ENCODE assay signal across 12 cellular contexts in genomic region chr17:37356796-37357569, GRCh38. TPM values are rescaled to one million over a fixed set of nuclear protein-coding genes. Genes with fewer than 3 reads are reported as not detected.
A peak's percentile ranks its signal among the peaks of the same experiment; 100 is the strongest.
DNase-seq lines count a peak whose midpoint lies in the region; ATAC-seq and TF ChIP-seq lines count a peak whose summit lies in the region.
"Not testable (repeated sequence)": the region's sequence is repeated elsewhere in the genome, so short reads cannot be mapped to it uniquely, and the experiment has no call there.
"Had no signal": no experiment of that assay in that cellular context is flagged by ENCODE, and none has a peak within 500 bp of the region (broad histone marks: within the 10 kb centered on the region; RNA-seq: fewer than 3 reads in every experiment).

No MANE protein-coding gene starts in this region.

- H3K79me2 ChIP-seq in PC-9 (ENCODE audit: low read depth) (peaks cover 69% of the 10 kb centered on the region), hepatocyte (peaks cover 60% of the 10 kb centered on the region)

- POLR2A ChIA-PET in CD4-positive, alpha-beta T cell (lab: Charles Lee), result not testable (repeated sequence)
- POLR2A ChIA-PET in PC-9 (lab: Charles Lee; ENCODE audit: unreplicated experiment), result interaction anchor here (0.8 kb wide), 1 partner anchor 18 kb away, joined by 21 read pairs; no protein-coding TSS in a partner anchor

- H3K4me2 ChIP-seq in PC-9 (peak overlapping the region; percentile 97), hepatocyte (peak overlapping the region; percentile 91)

- peaks cover 26% of the 10 kb centered on the region; the same call in 1 of the 2 replicates for H3F3A ChIP-seq in PC-9 (ENCODE audit: insufficient read depth, low read depth)

- not testable (repeated sequence) for BruUV-seq in PC-9 (replicated peaks; lab: Mats Ljungman, UMichigan)

- intact Hi-C loops in CD4-positive, alpha-beta T cell (cut with DNase I, micrococcal nuclease), result loop anchor here in 1 of 2 experiments (5.0 kb wide), 2 partner anchors 285 to 410 kb away; partner anchors contain the start of genes AATF and DDX52
- intact Hi-C loops in PC-9 (cut with micrococcal nuclease; ENCODE audit: unreplicated experiment), result loop anchor here (2.0 to 5.0 kb wide), 3 partner anchors 40 to 755 kb away; partner anchors contain the start of gene MRM1
- intact Hi-C loops in stomach (cut with DNase I; ENCODE audit: low total_unique reads), result not testable (repeated sequence)

- not testable (repeated sequence) for H3K9ac ChIP-seq in HUES48 (ENCODE audit: low read depth, low read length)

- CTCF ChIA-PET in CD4-positive, alpha-beta T cell (lab: Charles Lee); PC-9 (lab: Charles Lee): not testable (repeated sequence)

- H3K27ac Mint-ChIP-seq in CD4-positive, alpha-beta T cell, result peak overlapping the region; percentile 89
- H3K27ac Mint-ChIP-seq in activated T-cell treated with anti-CD3 and anti-CD28 coated beads, Interleukin-2, amount 50 U/mL, for 24 hours, result not testable (repeated sequence)
- peak overlapping the region; percentile 90 for H3K27ac Mint-ChIP-seq in central memory CD8-positive, alpha-beta T cell (ENCODE audit: low read depth)
- H3K27ac Mint-ChIP-seq in nephron progenitor cell, result peak overlapping the region; percentile 97

- H3K27ac ChIP-seq in CD4-positive, alpha-beta T cell (ENCODE audit: low read depth, low read length); HUES48 (ENCODE audit: low read depth, low read length): not testable (repeated sequence)
- H3K27ac ChIP-seq in PC-9 (peak overlapping the region; percentile 88), hepatocyte (peak overlapping the region; percentile 96), stomach (peak overlapping the region in 3 of 5 donors; percentile 33 to 92 (median 87))

- not testable (repeated sequence) for TF ChIP-seq EP300 in stomach (IDR thresholded peaks at IDR 0.05)

- peak overlapping the region; percentile 54 for H3K4me3 Mint-ChIP-seq in CD4-positive, alpha-beta T cell
- peak overlapping the region; percentile 95 for H3K4me3 Mint-ChIP-seq in activated T-cell treated with anti-CD3 and anti-CD28 coated beads, Interleukin-2, amount 50 U/mL, for 24 hours
- H3K4me3 Mint-ChIP-seq in central memory CD8-positive, alpha-beta T cell, result peak overlapping the region; percentile 83
- H3K4me3 Mint-ChIP-seq in nephron progenitor cell, result peak overlapping the region; percentile 96

- H3K9me2 ChIP-seq in PC-9 (ENCODE audit: insufficient read depth); hepatocyte (replicated peaks; ENCODE audit: insufficient read depth): not testable (repeated sequence)

- not testable (repeated sequence) for ATAC-seq in CD4-positive, alpha-beta T cell (ENCODE audit: poor library complexity); central memory CD8-positive, alpha-beta T cell (replicated peaks; ENCODE audit: extremely low read depth, poor library complexity, severe bottlenecking)

- not testable (repeated sequence) for H3K36me3 Mint-ChIP-seq in CD4-positive, alpha-beta T cell (ENCODE audit: low read depth); central memory CD8-positive, alpha-beta T cell (ENCODE audit: insufficient read depth)
- peaks cover 43% of the 10 kb centered on the region for H3K36me3 Mint-ChIP-seq in activated T-cell treated with anti-CD3 and anti-CD28 coated beads, Interleukin-2, amount 50 U/mL, for 24 hours (ENCODE audit: low read depth)
- peaks cover 30% of the 10 kb centered on the region for H3K36me3 Mint-ChIP-seq in nephron progenitor cell (ENCODE audit: low read depth)

- TF ChIP-seq POLR2A in stomach (IDR thresholded peaks at IDR 0.05), result not testable (repeated sequence)

- H3K27me3 Mint-ChIP-seq in CD4-positive, alpha-beta T cell; activated T-cell treated with anti-CD3 and anti-CD28 coated beads, Interleukin-2, amount 50 U/mL, for 24 hours; central memory CD8-positive, alpha-beta T cell; nephron progenitor cell (ENCODE audit: low read depth, poor library complexity): not testable (repeated sequence)

- not testable (repeated sequence) for TF ChIP-seq CTCF in CD4-positive, alpha-beta T cell (IDR thresholded peaks at IDR 0.05); PC-9 (conservative IDR thresholded peaks at IDR 0.05); hepatocyte (IDR thresholded peaks at IDR 0.05; ENCODE audit: poor library complexity); nephron progenitor cell (IDR thresholded peaks at IDR 0.05); stomach (IDR thresholded peaks at IDR 0.05)

- not testable (repeated sequence) for H3K9me3 ChIP-seq in CD4-positive, alpha-beta T cell (ENCODE audit: control insufficient read depth, low read length); HUES48 (ENCODE audit: control insufficient read depth, insufficient read depth, low read length); PC-9 (ENCODE audit: insufficient read depth, low read depth); hepatocyte (ENCODE audit: low read depth); stomach

- H4K20me1 ChIP-seq in PC-9 (ENCODE audit: insufficient read depth), result peaks cover 18% of the 10 kb centered on the region
- peaks cover 22% of the 10 kb centered on the region for H4K20me1 ChIP-seq in hepatocyte (ENCODE audit: insufficient read depth, poor library complexity, severe bottlenecking)

- WGBS in hepatocyte (ENCODE audit: low lambda C conversion rate, missing lambda C conversion rate), result 82% methylated on average over 12 of the region's 12 CpGs
- 61 to 83% (median 74%) methylated on average over 12 of the region's 12 CpGs for WGBS in stomach, 5 donors

- H3K36me3 ChIP-seq in HUES48 (ENCODE audit: control insufficient read depth, insufficient read depth, low read length) (peaks cover 21% of the 10 kb centered on the region), PC-9 (ENCODE audit: low read depth) (peaks cover 32% of the 10 kb centered on the region)
- not testable (repeated sequence) for H3K36me3 ChIP-seq in hepatocyte (replicated peaks; ENCODE audit: insufficient read depth, low read depth); stomach

- not testable (repeated sequence) for H3K9me3 Mint-ChIP-seq in CD4-positive, alpha-beta T cell; activated T-cell treated with anti-CD3 and anti-CD28 coated beads, Interleukin-2, amount 50 U/mL, for 24 hours; central memory CD8-positive, alpha-beta T cell; nephron progenitor cell

- not testable (repeated sequence) for H2AFZ ChIP-seq in PC-9, hepatocyte

- peaks cover 17% of the 10 kb centered on the region for H3K4me1 ChIP-seq in HUES48 (ENCODE audit: control insufficient read depth, insufficient read depth, low read length)
- peaks cover 51% of the 10 kb centered on the region for H3K4me1 ChIP-seq in PC-9 (replicated peaks; ENCODE audit: insufficient read depth)
- peaks cover 31% of the 10 kb centered on the region for H3K4me1 ChIP-seq in hepatocyte (ENCODE audit: insufficient read depth)
- H3K4me1 ChIP-seq in stomach, result peaks cover 24 to 43% (median 30%) of the 10 kb centered on the region in 4 donors

- H3K27me3 ChIP-seq in CD4-positive, alpha-beta T cell (ENCODE audit: control insufficient read depth, insufficient read depth, low read length); HUES48 (ENCODE audit: control insufficient read depth, insufficient read depth, low read length); PC-9 (ENCODE audit: insufficient read depth, low read depth); hepatocyte; stomach: not testable (repeated sequence)

- peak overlapping the region; percentile 95 for H3K4me3 ChIP-seq in HUES48 (ENCODE audit: low read depth, low read length)
- H3K4me3 ChIP-seq in PC-9, result peak overlapping the region; percentile 97
- H3K4me3 ChIP-seq in hepatocyte, result not testable (repeated sequence)
- H3K4me3 ChIP-seq in stomach, result peak overlapping the region in 2 of 4 donors; percentile 0 to 15

- DNase-seq in CD4-positive, alpha-beta T cell; activated T-cell treated with anti-CD3 and anti-CD28 coated beads, Interleukin-2, amount 50 U/mL, for 24 hours; central memory CD8-positive, alpha-beta T cell (ENCODE audit: low spot score in 2 of 2); hepatocyte (ENCODE audit: low spot score); nephron progenitor cell; stomach: not testable (repeated sequence)
- DNase-seq in PC-9, result peak in 1 of 2 experiments; percentile 82

- H3K4me1 Mint-ChIP-seq in CD4-positive, alpha-beta T cell (ENCODE audit: low read depth), result peaks cover 22% of the 10 kb centered on the region
- H3K4me1 Mint-ChIP-seq in activated T-cell treated with anti-CD3 and anti-CD28 coated beads, Interleukin-2, amount 50 U/mL, for 24 hours (ENCODE audit: low read depth), result peaks cover 30% of the 10 kb centered on the region
- peaks cover 19% of the 10 kb centered on the region for H3K4me1 Mint-ChIP-seq in central memory CD8-positive, alpha-beta T cell
- peaks cover 53% of the 10 kb centered on the region for H3K4me1 Mint-ChIP-seq in nephron progenitor cell

RNA-seq across cellular contexts. Expression of gene C17orf78, which starts 18.8 kb away (rescaled TPM):
- not detected for total RNA-seq in CD4-positive, alpha-beta T cell
- total RNA-seq in PC-9 (2021) (not detected in 2 replicates), hepatocyte (0.64 TPM in 1 of 2 replicates, not detected in the other), stomach (not detected)
- polyA plus RNA-seq in hepatocyte (0.54 TPM in 1 of 2 replicates, not detected in the other), stomach (not detected)
- total RNA-seq: heart right ventricle, left colon, LHCN-M2, spleen had no signal
- polyA plus RNA-seq: heart right ventricle, spleen had no signal

RNA-seq across cellular contexts. Expression of gene ACACA, which starts 49.7 kb away (rescaled TPM):
- total RNA-seq in CD4-positive, alpha-beta T cell, result 10 to 100 TPM; 26.0 to 28.9 TPM
- total RNA-seq in PC-9 (2021), result 125 and 185 TPM in 2 replicates
- total RNA-seq in hepatocyte, result 53.8 and 61.1 TPM in 2 replicates
- 36.2 and 37.4 TPM in 2 replicates for polyA plus RNA-seq in hepatocyte
- total RNA-seq in stomach, result 10 to 100 TPM; 12.3 to 59.8 (median 45.2) TPM
- 10 to 100 TPM in 2 of 3 donors, 1 to 10 TPM in 1; 9.9 to 15.0 (median 13.9) TPM for polyA plus RNA-seq in stomach

RNA-seq across cellular contexts. Expression of gene TADA2A, which starts 49.7 kb away (rescaled TPM):
- total RNA-seq in CD4-positive, alpha-beta T cell, result 1 to 10 TPM; 6.7 to 8.0 TPM
- total RNA-seq in PC-9 (2021) (24.6 and 25.2 TPM in 2 replicates), hepatocyte (16.8 and 18.3 TPM in 2 replicates), stomach (10 to 100 TPM in 4 of 5 donors, 1 to 10 TPM in 1; 8.0 to 54.3 (median 19.0) TPM)
- polyA plus RNA-seq in hepatocyte (7.7 and 8.4 TPM in 2 replicates), stomach (1 to 10 TPM; 6.5 to 8.2 (median 6.8) TPM)
